ENCODE assay signal across 10 cellular contexts in genomic region chr3:61936344-61936937, GRCh38.
DNase-seq lines count a peak whose midpoint lies in the region; ATAC-seq and TF ChIP-seq lines count a peak whose summit lies in the region.
"Had no signal": no experiment of that assay in that cellular context is flagged by ENCODE, and none has a peak within 500 bp of the region (broad histone marks: within the 10 kb centered on the region; RNA-seq: fewer than 3 reads in every experiment).

No MANE protein-coding gene starts in this region.

- H3K4me3 Mint-ChIP-seq in activated T-helper 17 cell treated with anti-CD3 and anti-CD28 coated beads, Interleukin-2, amount 50 U/mL, for 72 hours, result no peak overlapping the region
- H3K4me3 Mint-ChIP-seq: naive thymus-derived CD4-positive, alpha-beta T cell had no signal

- no peaks in the 10 kb centered on the region for H3K27me3 Mint-ChIP-seq in activated T-helper 17 cell treated with anti-CD3 and anti-CD28 coated beads, Interleukin-2, amount 50 U/mL, for 72 hours

- peaks cover 8% of the 10 kb centered on the region for H3K9me3 Mint-ChIP-seq in activated T-helper 17 cell treated with anti-CD3 and anti-CD28 coated beads, Interleukin-2, amount 50 U/mL, for 72 hours

- H3K36me3 Mint-ChIP-seq in activated T-helper 17 cell treated with anti-CD3 and anti-CD28 coated beads, Interleukin-2, amount 50 U/mL, for 72 hours (ENCODE audit: low read depth), result no peaks in the 10 kb centered on the region

- H3K27ac ChIP-seq in VCaP, result no peak overlapping the region
- H3K27ac ChIP-seq: A549 had no signal

- H3K27ac Mint-ChIP-seq in activated T-helper 17 cell treated with anti-CD3 and anti-CD28 coated beads, Interleukin-2, amount 50 U/mL, for 72 hours, result no peak overlapping the region
- H3K27ac Mint-ChIP-seq: naive thymus-derived CD4-positive, alpha-beta T cell had no signal

- DNase-seq in DMS53 (lab: John Stamatoyannopoulos, UW), result peak; percentile 18
- DNase-seq in DMS53 treated with DMSO at 0.1 percent for 48 hours (lab: John Stamatoyannopoulos, UW; ENCODE audit: unreplicated experiment), result no peak
- no peak for DNase-seq in left lobe of liver (ENCODE audit: low spot score)
- DNase-seq in NCI-H2196 treated with DMSO at 0.1 percent for 48 hours (lab: John Stamatoyannopoulos, UW; ENCODE audit: unreplicated experiment), result no peak
- DNase-seq in central memory CD4-positive, alpha-beta T cell, result no peak

- H3K4me1 Mint-ChIP-seq in activated T-helper 17 cell treated with anti-CD3 and anti-CD28 coated beads, Interleukin-2, amount 50 U/mL, for 72 hours, result no peaks in the 10 kb centered on the region
- H3K4me1 Mint-ChIP-seq: naive thymus-derived CD4-positive, alpha-beta T cell had no signal

- peak; percentile 52 for ATAC-seq in HG02642 (IDR thresholded peaks at IDR 0.05; ENCODE audit: poor library complexity, unreplicated experiment)
- peak; percentile 78 for ATAC-seq in left lobe of liver
- ATAC-seq in activated T-helper 17 cell treated with anti-CD3 and anti-CD28 coated beads, Interleukin-2, amount 50 U/mL, for 72 hours (replicated peaks), result no peak
- ATAC-seq: A549; naive thymus-derived CD4-positive, alpha-beta T cell had no signal

- peak; percentile 52 for TF ChIP-seq CTCF in VCaP (conservative IDR thresholded peaks at IDR 0.05)
